Comparison of ENCODE assay signal across 20 cellular contexts in the genomic region with DNA sequence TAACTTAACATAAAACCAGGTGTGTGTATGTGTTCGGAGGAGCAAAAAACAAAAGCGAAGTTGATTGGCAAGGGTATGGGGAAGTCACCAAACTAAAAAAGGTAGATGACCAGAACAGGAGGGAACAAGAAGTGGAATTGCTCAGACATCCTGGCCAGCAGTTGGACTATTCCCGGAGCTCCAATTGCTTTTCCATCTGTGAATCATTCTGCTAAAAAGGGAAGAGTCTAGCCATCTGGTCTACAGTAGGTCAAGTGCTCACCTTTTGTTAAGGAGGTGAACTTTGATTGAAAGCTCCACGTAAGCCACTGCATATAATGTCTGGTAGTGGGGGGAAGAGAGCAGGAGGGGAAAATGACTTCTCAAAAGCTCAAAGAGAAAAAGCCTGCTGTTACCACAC. TPM values are rescaled to one million over a fixed set of nuclear protein-coding genes. Genes with fewer than 3 reads are reported as not detected.
DNase-seq lines count a peak whose midpoint lies in the region; ATAC-seq, FAIRE-seq and TF ChIP-seq lines count a peak whose summit lies in the region.
"Had no signal": no experiment of that assay in that cellular context is flagged by ENCODE, and none has a peak within 500 bp of the region (broad histone marks: within the 10 kb centered on the region; RNA-seq: fewer than 3 reads in every experiment).

No MANE protein-coding gene starts in this region.

- H3K79me2 ChIP-seq in H1 (ENCODE audit: control insufficient read depth in 1 of 2, insufficient read depth in 2 of 2, low read length in 2 of 2): no peaks in the 10 kb centered on the region

- no peaks in the 10 kb centered on the region for H4K20me1 ChIP-seq in H1 (replicated peaks in 1 of 2; ENCODE audit: control insufficient read depth in 1 of 2, insufficient read depth in 2 of 2, low read length in 2 of 2)

- intact Hi-C loops in tibial artery (cut with DNase I; ENCODE audit: low total_unique reads): no loop called here
- intact Hi-C loops in dorsolateral prefrontal cortex (cut with DNase I): no loop called here

- no peak overlapping the region for H2BK15ac ChIP-seq in H1 (ENCODE audit: low read length)

- no peak overlapping the region for H3K56ac ChIP-seq in H1 (replicated peaks; ENCODE audit: insufficient read length, low read depth, low read length)

- H3K9me3 ChIP-seq in A549 (no peaks in the 10 kb centered on the region; the same call in 2 of the 3 replicates), H1 (ENCODE audit: insufficient read depth in 2 of 2, low read depth in 1 of 2, low read length in 1 of 2) (no peaks in the 10 kb centered on the region), MG63 (no peaks in the 10 kb centered on the region), tibial artery (peaks cover 0 to 4% (median 0%) of the 10 kb centered on the region in 3 donors)
- H3K9me3 ChIP-seq: heart right ventricle, transverse colon had no signal

- no peak for ATAC-seq in A549
- ATAC-seq: activated CD4-positive, alpha-beta T cell treated with anti-CD3 and anti-CD28 coated beads for 36 hours; activated T-helper 17 cell treated with anti-CD3 and anti-CD28 coated beads, Interleukin-2, amount 50 U/mL, for 72 hours; stimulated activated naive CD8-positive, alpha-beta T cell treated with anti-CD3 and anti-CD28 coated beads, Interleukin-15, amount 100 ng/mL, for 72 hours had no signal

- no peak overlapping the region for H3K4me3 ChIP-seq in A549
- H3K4me3 ChIP-seq in H1 (ENCODE audit: extremely low read depth in 1 of 4, insufficient read depth in 2 of 4, low read depth in 3 of 4, low read length in 4 of 4): no peak overlapping the region
- H3K4me3 ChIP-seq in MG63: no peak overlapping the region
- no peak overlapping the region for H3K4me3 ChIP-seq in tibial artery
- no peak overlapping the region for H3K4me3 ChIP-seq in dorsolateral prefrontal cortex
- H3K4me3 ChIP-seq: heart right ventricle, transverse colon had no signal

- H2BK5ac ChIP-seq in H1 (ENCODE audit: low read depth, low read length): no peak overlapping the region

- H4K91ac ChIP-seq in H1 (replicated peaks; ENCODE audit: insufficient read length, low read length): no peak overlapping the region

- H3K9ac ChIP-seq in H1 (replicated peaks in 1 of 4; ENCODE audit: extremely low read depth in 1 of 4, low read depth in 3 of 4, low read length in 3 of 4): no peak overlapping the region

- no peak overlapping the region for H4K8ac ChIP-seq in H1 (ENCODE audit: extremely low read depth, insufficient read depth, low read length)

- no peak for TF ChIP-seq POLR2A in A549 (IDR thresholded peaks at IDR 0.05; ENCODE audit: low read length)
- TF ChIP-seq POLR2A in H1 (IDR thresholded peaks at IDR 0.05; ENCODE audit: control extremely low read depth in 1 of 2, low read depth in 2 of 2, low read length in 2 of 2): no peak

- H3K36me3 ChIP-seq in H1 (ENCODE audit: control insufficient read depth in 2 of 4, insufficient read depth in 4 of 4, low read length in 3 of 4) (no peaks in the 10 kb centered on the region), MG63 (no peaks in the 10 kb centered on the region), tibial artery (no peaks in the 10 kb centered on the region)
- H3K36me3 ChIP-seq: brain microvascular endothelial cell, heart right ventricle, transverse colon had no signal

- in situ Hi-C loops in G401 (cut with HindIII; ENCODE audit: low sequenced_read_pairs): no loop called here

- CTCF ChIA-PET in A549 (lab: Yijun Ruan, JAX) (interaction anchor here (0.7 kb wide), 1 partner anchor 10 kb away, joined by 4 read pairs; no protein-coding TSS in a partner anchor), H1 (lab: Charles Lee; ENCODE audit: partially characterized antibody) (interaction anchor here (0.6 to 1.6 kb wide), 3 partner anchors 20 to 37 kb away, joined by 3 to 5 read pairs (median 3); no protein-coding TSS in a partner anchor)

- 75% methylated on average over 4 of the region's 4 CpGs for WGBS in A549 (ENCODE audit: missing lambda C conversion rate)
- 74% methylated on average over 4 of the region's 4 CpGs; no CpG with 5 or more reads in 1 of the 2 experiments for WGBS in H1 (ENCODE audit: extremely low coverage in 1 of 2, insufficient coverage in 1 of 2, insufficient read length in 1 of 2, insufficient replicate concordance in 2 of 2, low coverage in 1 of 2, low lambda C conversion rate in 2 of 2, missing lambda C conversion rate in 1 of 2), 2 experiments

- no peak overlapping the region for H2BK12ac ChIP-seq in H1 (ENCODE audit: low read depth, low read length)

- H3K27me3 ChIP-seq in H1 (replicated peaks in 1 of 4; ENCODE audit: control insufficient read depth in 3 of 4, extremely low read depth in 1 of 4, insufficient read depth in 3 of 4, low read length in 3 of 4): no peaks in the 10 kb centered on the region
- H3K27me3 ChIP-seq in MG63: no peaks in the 10 kb centered on the region
- H3K27me3 ChIP-seq in tibial artery: no peaks in the 10 kb centered on the region
- peaks cover 0 to 15% (median 0%) of the 10 kb centered on the region in 45 donors for H3K27me3 ChIP-seq in dorsolateral prefrontal cortex
- H3K27me3 ChIP-seq: brain microvascular endothelial cell, heart right ventricle, transverse colon had no signal

- H3K4ac ChIP-seq in H1 (replicated peaks; ENCODE audit: insufficient read length, low read depth, low read length): no peak overlapping the region

- TF ChIP-seq EP300 in A549 (IDR thresholded peaks at IDR 0.05) (no peak), H1 (IDR thresholded peaks at IDR 0.05; ENCODE audit: borderline replicate concordance in 1 of 2, low read depth in 2 of 2, low read length in 2 of 2) (no peak)

- H2BK20ac ChIP-seq in H1 (ENCODE audit: low read length): no peak overlapping the region

- H3K79me1 ChIP-seq in H1 (ENCODE audit: low read depth, low read length): no peaks in the 10 kb centered on the region

- no peak overlapping the region for H4K5ac ChIP-seq in H1 (ENCODE audit: insufficient read length, low read depth, low read length)

- H3K23me2 ChIP-seq in H1 (ENCODE audit: low read depth, low read length): no peaks in the 10 kb centered on the region

- H3K27ac ChIP-seq in A549: no peak overlapping the region
- H3K27ac ChIP-seq in H1 (ENCODE audit: low read depth, low read length): no peak overlapping the region
- H3K27ac ChIP-seq in tibial artery: no peak overlapping the region
- H3K27ac ChIP-seq in dorsolateral prefrontal cortex: no peak overlapping the region
- H3K27ac ChIP-seq: brain microvascular endothelial cell, heart right ventricle, transverse colon had no signal

- POLR2A ChIA-PET in A549 (lab: Yijun Ruan, JAX) (no interaction called here), H1 (lab: Charles Lee; ENCODE audit: partially characterized antibody) (no interaction called here)

- H3K4me1 ChIP-seq in A549: peaks cover 9% of the 10 kb centered on the region; the same call in 1 of the 3 replicates
- H3K4me1 ChIP-seq in H1 (replicated peaks in 1 of 4; ENCODE audit: control insufficient read depth in 3 of 4, insufficient read depth in 4 of 4, low read length in 3 of 4): peaks cover 0 to 7% (median 2%) of the 10 kb centered on the region in 4 experiments; a peak in 3 of 7 replicates
- no peaks in the 10 kb centered on the region for H3K4me1 ChIP-seq in tibial artery
- H3K4me1 ChIP-seq: transverse colon had no signal

- H3K4me2 ChIP-seq in A549 (0 out of 3 replicates have a peak overlapping the region, but pooled peaks have one; percentile 16), H1 (ENCODE audit: insufficient read depth in 1 of 2, low read depth in 2 of 2, low read length in 2 of 2) (no peak overlapping the region)

- no peak overlapping the region for H3K23ac ChIP-seq in H1 (ENCODE audit: insufficient read length)

- H3K18ac ChIP-seq in H1 (ENCODE audit: extremely low read depth, low read length): no peak overlapping the region

- FAIRE-seq in A549 (lab: Jason Lieb, UNC) (no peak), H1 (lab: Jason Lieb, UNC) (no peak)
- FAIRE-seq: small intestine had no signal

- no peak for TF ChIP-seq CTCF in A549 (IDR thresholded peaks at IDR 0.05)
- TF ChIP-seq CTCF in H1 (IDR thresholded peaks at IDR 0.05; ENCODE audit: control extremely low read depth in 1 of 3, insufficient read depth in 1 of 3, low read depth in 1 of 3, low read length in 3 of 3): no peak
- no peak for TF ChIP-seq CTCF in tibial artery (IDR thresholded peaks at IDR 0.05)
- no peak for TF ChIP-seq CTCF in dorsolateral prefrontal cortex (IDR thresholded peaks at IDR 0.05 in 54 of 56, conservative IDR thresholded peaks at IDR 0.05 in 2 of 56; ENCODE audit: low read depth in 1 of 56, partially characterized antibody in 56 of 56)

- H3K14ac ChIP-seq in H1 (ENCODE audit: insufficient read length): no peak overlapping the region

- H2AK5ac ChIP-seq in H1 (ENCODE audit: low read depth, low read length): no peak overlapping the region

- no peak overlapping the region for H2BK120ac ChIP-seq in H1 (replicated peaks; ENCODE audit: low read depth, low read length)

- no peak for TF ChIP-seq RAD21 in A549 (conservative IDR thresholded peaks at IDR 0.05 in 1 of 2, IDR thresholded peaks at IDR 0.05 in 1 of 2)
- no peak for TF ChIP-seq RAD21 in H1 (IDR thresholded peaks at IDR 0.05 in 1 of 2, conservative IDR thresholded peaks at IDR 0.05 in 1 of 2; ENCODE audit: low read depth in 2 of 2, low read length in 2 of 2)

- H2AFZ ChIP-seq in H1 (ENCODE audit: low read length): peak overlapping the region; percentile 52; the same call in 1 of the 2 replicates

- DNase-seq in A549 (ENCODE audit: low read depth in 1 of 2, low spot score in 1 of 2): no peak
- peak; percentile 44 for DNase-seq in G401 (ENCODE audit: low spot score)
- DNase-seq in NCI-H774 (lab: John Stamatoyannopoulos, UW): peak; percentile 44
- no peak for DNase-seq in H1 (ENCODE audit: low read depth in 1 of 2, low spot score in 2 of 2)
- DNase-seq in MG63: no peak
- no peak for DNase-seq in tibial artery
- no peak for DNase-seq in stimulated activated naive CD4-positive, alpha-beta T cell (lab: John Stamatoyannopoulos, UW)
- no peak for DNase-seq in dorsolateral prefrontal cortex
- DNase-seq: activated CD4-positive, alpha-beta T cell treated with anti-CD3 and anti-CD28 coated beads for 36 hours; brain microvascular endothelial cell; CD4-positive, CD25-positive, alpha-beta regulatory T cell; DMS79; heart right ventricle; Kasumi-1; NCI-H1092; small intestine; stimulated activated naive CD8-positive, alpha-beta T cell treated with anti-CD3 and anti-CD28 coated beads, Interleukin-15, amount 100 ng/mL, for 72 hours; SW 1271; transverse colon had no signal

RNA-seq across cellular contexts. Expression of a gene that starts 50.0 kb away (rescaled TPM):
- polyA plus RNA-seq in A549 (2011; rRNA removed) (51.0 and 64.3 TPM in 2 replicates), A549 (2017; fragmentation: RNase III; extraction: RNeasy Plus Mini Kit Qiagen cat#74134 plus additional on column Dnase treatment) (27.5 to 31.5 TPM (median 31.0 TPM) in 3 replicates), H1 (2011; rRNA removed) (12.6 and 20.6 TPM in 2 replicates)
- polyA plus RNA-seq in A549 (2012; cell fraction: cytosol; rRNA removed): 14.1 and 14.8 TPM in 2 replicates
- 5.4 and 10.6 TPM in 2 replicates for polyA plus RNA-seq in A549 (2012; cell fraction: nucleus; rRNA removed)
- polyA minus RNA-seq in A549 (2011; rRNA and poly(A)+ RNA removed): 4.6 and 9.1 TPM in 2 replicates
- 20.9 and 30.8 TPM in 2 replicates for total RNA-seq in G401 (2014; rRNA removed; shearing (Covaris generic))
- total RNA-seq in H1 (2021; fragmentation: NEBNext Ultra II Directional; extraction: Animal tissue kit (Norgen Biotek cat#: 25700)): 29.7 and 31.7 TPM in 2 replicates
- polyA plus RNA-seq in H1 (2011; cell fraction: cytosol; rRNA removed): 26.0 TPM
- polyA plus RNA-seq in H1 (2011; cell fraction: nucleus; rRNA removed): 9.0 TPM
- 16.6 to 21.6 TPM (median 19.9 TPM) in 4 replicates for polyA plus RNA-seq in H1 (2012, experiment 1 of 2)
- polyA plus RNA-seq in H1 (2012, experiment 2 of 2): 7.4 TPM
- polyA plus RNA-seq in H1 (2013, experiment 1 of 2): 27.3 TPM
- 26.0 TPM for polyA plus RNA-seq in H1 (2013, experiment 2 of 2)
- 7.0 and 7.2 TPM in 2 replicates for polyA minus RNA-seq in H1 (2011; rRNA and poly(A)+ RNA removed)
- polyA minus RNA-seq in H1 (2011; cell fraction: cytosol; rRNA and poly(A)+ RNA removed): 10.2 TPM
- polyA minus RNA-seq in H1 (2011; cell fraction: nucleus; rRNA and poly(A)+ RNA removed): 8.7 TPM
- 21.7 and 30.9 TPM in 2 replicates for total RNA-seq in MG63 (2014; rRNA removed; shearing (Covaris generic); ENCODE audit: low replicate concordance)
- 10 to 100 TPM; 12.0 to 27.8 (median 19.9) TPM for total RNA-seq in dorsolateral prefrontal cortex

Comparison
In these comparisons a context has a peak if more than half of its experiments do, and no peak if none do; other contexts are left out.
1. DNase-seq: peak in G401 (single experiment) and NCI-H774 (single experiment); none in A549 (0 of 2), H1 (0 of 2), MG63 (single experiment), tibial artery (0 of 2), stimulated activated naive CD4-positive, alpha-beta T cell (0 of 6) and dorsolateral prefrontal cortex (0 of 10).